Comparison of ENCODE assay signal across 8 cellular contexts in genomic region chr19:19538077-19538764, GRCh38. TPM values are rescaled to one million over a fixed set of nuclear protein-coding genes. Genes with fewer than 3 reads are reported as not detected.
DNase-seq lines count a peak whose midpoint lies in the region; ATAC-seq and TF ChIP-seq lines count a peak whose summit lies in the region.

TSS of gene CILP2 (plus strand) at chr19:19538265. CDS start at chr19:19538350, 85 bp downstream.

- peak within 1 kb of the TSS; percentile 19 for H3K27ac Mint-ChIP-seq in activated CD4-positive, alpha-beta memory T cell treated with anti-CD3 and anti-CD28 coated beads for 36 hours
- H3K27ac Mint-ChIP-seq in activated CD4-positive, alpha-beta memory T cell treated with anti-CD3 and anti-CD28 coated beads, Interleukin-2, amount 10 ng/mL, durations not matched to agents 7 days and 5 days = no peak within 1 kb of the TSS
- H3K27ac Mint-ChIP-seq in WTC11 = no peak within 1 kb of the TSS

- CTCF ChIA-PET in activated CD4-positive, alpha-beta memory T cell treated with anti-CD3 and anti-CD28 coated beads for 36 hours (lab: Charles Lee) = interaction anchor here (1.2 to 3.3 kb wide), 2 partner anchors 15 to 106 kb away, joined by 6 to 35 read pairs; partner anchors contain the start of gene GMIP
- CTCF ChIA-PET in activated CD4-positive, alpha-beta memory T cell treated with anti-CD3 and anti-CD28 coated beads, Interleukin-2, amount 10 ng/mL, durations not matched to agents 7 days and 5 days (lab: Charles Lee) = interaction anchor here (1.2 to 1.3 kb wide), 2 partner anchors 16 to 106 kb away, joined by 4 to 8 read pairs; partner anchors contain the start of gene GMIP
- CTCF ChIA-PET in WTC11 (lab: Charles Lee) = interaction anchor here (1.4 to 14.4 kb wide), 3 partner anchors 15 to 106 kb away, joined by 3 to 408 read pairs (median 7); partner anchors contain the start of genes GMIP and LPAR2

- peaks cover 26% of the 10 kb centered on the region for H3K4me1 Mint-ChIP-seq in activated CD4-positive, alpha-beta memory T cell treated with anti-CD3 and anti-CD28 coated beads for 36 hours (ENCODE audit: low read depth)
- peaks cover 27% of the 10 kb centered on the region for H3K4me1 Mint-ChIP-seq in activated CD4-positive, alpha-beta memory T cell treated with anti-CD3 and anti-CD28 coated beads, Interleukin-2, amount 10 ng/mL, durations not matched to agents 7 days and 5 days
- peaks cover 15% of the 10 kb centered on the region for H3K4me1 Mint-ChIP-seq in WTC11

- peak; percentile 51 for DNase-seq in activated CD4-positive, alpha-beta memory T cell treated with anti-CD3 and anti-CD28 coated beads for 36 hours
- DNase-seq in activated CD4-positive, alpha-beta memory T cell treated with anti-CD3 and anti-CD28 coated beads, Interleukin-2, amount 10 ng/mL, durations not matched to agents 7 days and 5 days = no peak
- DNase-seq in WTC11 (ENCODE audit: low spot score) = peak; percentile 91
- no peak for DNase-seq in fibroblast of villous mesenchyme (ENCODE audit: low read depth)
- DNase-seq in retina = peak; percentile 77
- DNase-seq in dermis blood vessel endothelial cell = no peak
- DNase-seq in cerebellar nuclear complex (lab: John Stamatoyannopoulos, UW) = no peak
- DNase-seq in mesenteric fat pad (ENCODE audit: low spot score) = no peak

- H3K36me3 Mint-ChIP-seq in activated CD4-positive, alpha-beta memory T cell treated with anti-CD3 and anti-CD28 coated beads for 36 hours = no peaks in the 10 kb centered on the region
- H3K36me3 Mint-ChIP-seq in activated CD4-positive, alpha-beta memory T cell treated with anti-CD3 and anti-CD28 coated beads, Interleukin-2, amount 10 ng/mL, durations not matched to agents 7 days and 5 days (ENCODE audit: low read depth) = peaks cover 4% of the 10 kb centered on the region
- no peaks in the 10 kb centered on the region for H3K36me3 Mint-ChIP-seq in WTC11

- H3K27me3 Mint-ChIP-seq in activated CD4-positive, alpha-beta memory T cell treated with anti-CD3 and anti-CD28 coated beads for 36 hours = peaks cover 5% of the 10 kb centered on the region
- peaks cover 22% of the 10 kb centered on the region for H3K27me3 Mint-ChIP-seq in activated CD4-positive, alpha-beta memory T cell treated with anti-CD3 and anti-CD28 coated beads, Interleukin-2, amount 10 ng/mL, durations not matched to agents 7 days and 5 days
- peaks cover 36% of the 10 kb centered on the region for H3K27me3 Mint-ChIP-seq in WTC11 (ENCODE audit: low read depth)

- H3K9me3 Mint-ChIP-seq in activated CD4-positive, alpha-beta memory T cell treated with anti-CD3 and anti-CD28 coated beads for 36 hours = no peaks in the 10 kb centered on the region
- H3K9me3 Mint-ChIP-seq in activated CD4-positive, alpha-beta memory T cell treated with anti-CD3 and anti-CD28 coated beads, Interleukin-2, amount 10 ng/mL, durations not matched to agents 7 days and 5 days = no peaks in the 10 kb centered on the region
- no peaks in the 10 kb centered on the region for H3K9me3 Mint-ChIP-seq in WTC11

- peak; percentile 14 for ATAC-seq in WTC11

- peak within 1 kb of the TSS; percentile 36 for H3K4me3 ChIP-seq in fibroblast of villous mesenchyme (ENCODE audit: low read depth, low read length)

- TF ChIP-seq CTCF in WTC11 (IDR thresholded peaks at IDR 0.05) (no peak), fibroblast of villous mesenchyme (IDR thresholded peaks at IDR 0.05; ENCODE audit: insufficient read depth, low read depth, low read length) (no peak)

- peak within 1 kb of the TSS; percentile 39 for H3K4me3 Mint-ChIP-seq in activated CD4-positive, alpha-beta memory T cell treated with anti-CD3 and anti-CD28 coated beads for 36 hours
- H3K4me3 Mint-ChIP-seq in activated CD4-positive, alpha-beta memory T cell treated with anti-CD3 and anti-CD28 coated beads, Interleukin-2, amount 10 ng/mL, durations not matched to agents 7 days and 5 days = no peak within 1 kb of the TSS
- H3K4me3 Mint-ChIP-seq in WTC11 = peak within 1 kb of the TSS; percentile 69

- POLR2A ChIA-PET in activated CD4-positive, alpha-beta memory T cell treated with anti-CD3 and anti-CD28 coated beads for 36 hours (lab: Charles Lee) = no interaction called here
- POLR2A ChIA-PET in activated CD4-positive, alpha-beta memory T cell treated with anti-CD3 and anti-CD28 coated beads, Interleukin-2, amount 10 ng/mL, durations not matched to agents 7 days and 5 days (lab: Charles Lee) = interaction anchor here (0.9 to 1.4 kb wide), 2 partner anchors 10 to 91 kb away, joined by 3 read pairs; no protein-coding TSS in a partner anchor
- POLR2A ChIA-PET in WTC11 (lab: Charles Lee) = interaction anchor here (0.6 kb wide), 1 partner anchor 629 kb away, joined by 3 read pairs; no protein-coding TSS in a partner anchor

- intact Hi-C loops in activated CD4-positive, alpha-beta memory T cell treated with anti-CD3 and anti-CD28 coated beads for 36 hours (cut with micrococcal nuclease) = no loop called here

TF ChIP-seq in WTC11, 78 proteins besides CTCF, POLR2A, EP300 and RAD21 (continues in another document):
- TF ChIP-seq SP1 (CRISPR knock-in tag; conservative IDR thresholded peaks at IDR 0.05) (peak; percentile 90), ARID4B (CRISPR knock-in tag; IDR thresholded peaks at IDR 0.05; ENCODE audit: borderline replicate concordance) (0 out of 2 replicates have a peak, but pooled peaks have one; percentile 56), ZNF138 (CRISPR knock-in tag; conservative IDR thresholded peaks at IDR 0.05) (no peak), ZBTB43 (CRISPR knock-in tag; IDR thresholded peaks at IDR 0.05) (peak; percentile 70; the same call in 1 of the 2 replicates), MAX (CRISPR knock-in tag; IDR thresholded peaks at IDR 0.05) (peak; percentile 63), ZNF232 (CRISPR knock-in tag; IDR thresholded peaks at IDR 0.05) (peak; percentile 72), ZNF423 (CRISPR knock-in tag; IDR thresholded peaks at IDR 0.05) (no peak), ATF2 (CRISPR knock-in tag; IDR thresholded peaks at IDR 0.05; ENCODE audit: borderline replicate concordance, low read depth) (no peak), ESRRA (CRISPR knock-in tag; IDR thresholded peaks at IDR 0.05; ENCODE audit: borderline replicate concordance) (no peak)

RNA-seq across cellular contexts. Expression of gene CILP2, which starts in this region (rescaled TPM):
- under 1 TPM; 0.44 to 0.50 TPM for total RNA-seq in activated CD4-positive, alpha-beta memory T cell treated with anti-CD3 and anti-CD28 coated beads for 36 hours
- total RNA-seq in activated CD4-positive, alpha-beta memory T cell treated with anti-CD3 and anti-CD28 coated beads, Interleukin-2, amount 10 ng/mL, durations not matched to agents 7 days and 5 days = under 1 TPM in 1 of 2 experiments, not detected in 1; 0.08 TPM
- total RNA-seq in WTC11 (2021) (7.9 to 10.6 TPM (median 10.1 TPM) in 3 replicates), fibroblast of villous mesenchyme (under 0.01 and 0.43 TPM in 2 replicates), dermis blood vessel endothelial cell (0.17 TPM in 1 of 2 replicates, not detected in the other), mesenteric fat pad (2.2 TPM)

Comparison
In these comparisons a context has a peak if more than half of its experiments do, and no peak if none do; other contexts are left out.
1. Peak in DNase-seq in activated CD4-positive, alpha-beta memory T cell treated with anti-CD3 and anti-CD28 coated beads for 36 hours; RNA of the gene not detected or under 1 TPM.
2. DNase-seq: peak in WTC11 (single experiment) and retina (single experiment); none in activated CD4-positive, alpha-beta memory T cell treated with anti-CD3 and anti-CD28 coated beads, Interleukin-2, amount 10 ng/mL, durations not matched to agents 7 days and 5 days (single experiment), fibroblast of villous mesenchyme (single experiment), dermis blood vessel endothelial cell (single experiment), cerebellar nuclear complex (0 of 2) and mesenteric fat pad (single experiment).